Comparison of ENCODE assay signal across 11 cellular contexts in the genomic region with DNA sequence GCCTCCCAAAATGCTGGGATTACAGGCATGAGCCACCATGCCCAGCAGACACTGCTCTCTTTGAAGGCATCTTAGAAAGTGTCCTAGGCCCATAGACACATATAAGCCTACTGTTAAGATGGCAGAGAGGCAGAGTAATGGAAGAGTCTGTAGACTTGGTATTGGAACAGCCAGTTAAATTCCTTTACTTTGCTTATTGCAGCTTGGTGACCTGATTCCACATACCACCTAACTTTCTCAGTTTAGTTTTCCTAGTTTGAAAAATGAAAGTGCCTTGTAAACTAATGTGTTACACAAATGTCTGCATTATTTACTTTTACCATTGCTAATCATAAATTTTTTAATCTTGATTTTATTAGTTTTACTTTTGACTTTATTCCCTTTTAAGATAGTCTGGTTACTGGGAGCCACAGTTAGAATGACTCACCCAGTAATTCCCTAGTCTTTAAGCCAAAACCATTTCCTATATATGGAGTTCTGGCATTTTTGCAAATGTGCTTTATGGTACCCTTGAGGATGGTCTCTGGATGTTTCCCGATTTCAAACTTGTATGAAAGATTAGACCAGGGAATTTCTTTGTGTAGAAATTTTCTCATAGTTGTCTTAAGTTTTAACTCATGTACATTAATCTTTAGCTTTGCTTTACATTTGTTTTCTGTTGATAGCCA. TPM values are rescaled to one million over a fixed set of nuclear protein-coding genes. Genes with fewer than 3 reads are reported as not detected.
DNase-seq lines count a peak whose midpoint lies in the region; ATAC-seq, FAIRE-seq and TF ChIP-seq lines count a peak whose summit lies in the region.
"Had no signal": no experiment of that assay in that cellular context is flagged by ENCODE, and none has a peak within 500 bp of the region (broad histone marks: within the 10 kb centered on the region; RNA-seq: fewer than 3 reads in every experiment).

No MANE protein-coding gene starts in this region.

- peak overlapping the region; percentile 32 for H3K27ac Mint-ChIP-seq in chondrocyte (ENCODE audit: unreplicated experiment)

- peak; percentile 60 for DNase-seq in EL
- no peak for DNase-seq in OCI-LY7 (ENCODE audit: low spot score)
- no peak for DNase-seq in chondrocyte (ENCODE audit: low spot score)
- DNase-seq in small intestine, result no peak
- DNase-seq in NCI-H146 treated with DMSO at 0.1 percent for 48 hours (lab: John Stamatoyannopoulos, UW; ENCODE audit: unreplicated experiment), result no peak
- DNase-seq in NCI-H187 (lab: John Stamatoyannopoulos, UW), result no peak

- peak overlapping the region; percentile 97 for H3K27ac ChIP-seq in OCI-LY7 (ENCODE audit: low read depth, low read length, poor library complexity, severe bottlenecking)
- H3K27ac ChIP-seq in small intestine (ENCODE audit: low read depth in 1 of 2, low read length in 1 of 2), result peak overlapping the region in 1 of 2 donors; percentile 27
- H3K27ac ChIP-seq: thoracic aorta had no signal

- WGBS in small intestine, 3 donors, result 27 to 52% (median 43%) methylated on average over 1 of the region's 1 CpG

- peaks cover 44% of the 10 kb centered on the region for H3K36me3 ChIP-seq in OCI-LY7 (ENCODE audit: insufficient read depth, low read length)
- no peaks in the 10 kb centered on the region for H3K36me3 ChIP-seq in small intestine (ENCODE audit: control insufficient read depth in 2 of 2, insufficient read depth in 2 of 2, low read length in 2 of 2)
- H3K36me3 ChIP-seq: thoracic aorta had no signal

- CTCF ChIA-PET in OCI-LY7 (lab: Charles Lee; ENCODE audit: unreplicated experiment), result no interaction called here

- no peaks in the 10 kb centered on the region for H3K36me3 Mint-ChIP-seq in chondrocyte (ENCODE audit: low read depth)

- FAIRE-seq in small intestine (lab: Jason Lieb, UNC), result peak; percentile 53

- ATAC-seq in HG03460 (IDR thresholded peaks at IDR 0.05; ENCODE audit: unreplicated experiment), result no peak
- ATAC-seq in GM18498 (IDR thresholded peaks at IDR 0.05; ENCODE audit: unreplicated experiment), result no peak
- ATAC-seq: activated CD4-positive, CD25-positive, alpha-beta regulatory T cell treated with anti-CD3 and anti-CD28 coated beads, Interleukin-2, amount 50 U/mL, for 24 hours had no signal

- no TSS peak for BruUV-seq in OCI-LY7 (replicated peaks; lab: Mats Ljungman, UMichigan)

- no peak for TF ChIP-seq CTCF in OCI-LY7 (conservative IDR thresholded peaks at IDR 0.05; ENCODE audit: low read length)
- no peak for TF ChIP-seq CTCF in chondrocyte (IDR thresholded peaks at IDR 0.05)

- H2AFZ ChIP-seq in OCI-LY7 (ENCODE audit: low read length), result no peak overlapping the region

- peak overlapping the region; percentile 84 for H3K4me2 ChIP-seq in OCI-LY7 (ENCODE audit: low read length)

- no peaks in the 10 kb centered on the region for H3K9me2 ChIP-seq in OCI-LY7 (ENCODE audit: insufficient read depth, low read length)

- no peak overlapping the region for H3K4me3 Mint-ChIP-seq in chondrocyte (ENCODE audit: unreplicated experiment)

- H3K4me1 ChIP-seq in OCI-LY7 (ENCODE audit: insufficient read depth, low read length, poor library complexity, severe bottlenecking) (peaks cover 94% of the 10 kb centered on the region), small intestine (ENCODE audit: control insufficient read depth in 2 of 2, insufficient read depth in 1 of 2, low read depth in 1 of 2, low read length in 1 of 2) (peaks cover 9 to 15% of the 10 kb centered on the region in 2 donors)

- H3K4me3 ChIP-seq in OCI-LY7 (ENCODE audit: low read depth, low read length, poor library complexity, severe bottlenecking) (peak overlapping the region; percentile 66), small intestine (ENCODE audit: low read depth in 1 of 2, low read length in 2 of 2) (no peak overlapping the region)
- H3K4me3 ChIP-seq: coronary artery, thoracic aorta had no signal

- H4K20me1 ChIP-seq in OCI-LY7 (ENCODE audit: insufficient read depth, low read length), result no peaks in the 10 kb centered on the region

- POLR2A ChIA-PET in OCI-LY7 (lab: Charles Lee), result interaction anchor here (0.7 to 8.5 kb wide), 5 partner anchors 13 to 230 kb away, joined by 3 to 89 read pairs (median 3); partner anchors contain the start of gene ZFP69B

- H3K9me3 ChIP-seq in OCI-LY7 (ENCODE audit: low read length) (no peaks in the 10 kb centered on the region), small intestine (ENCODE audit: control insufficient read depth, low read depth) (no peaks in the 10 kb centered on the region)
- H3K9me3 ChIP-seq: thoracic aorta had no signal

- H3K27me3 Mint-ChIP-seq in chondrocyte (ENCODE audit: low read depth), result no peaks in the 10 kb centered on the region

- H3K4me1 Mint-ChIP-seq in chondrocyte (ENCODE audit: low read depth), result peaks cover 54% of the 10 kb centered on the region

- H3K79me2 ChIP-seq in OCI-LY7 (ENCODE audit: insufficient read depth, low read depth, low read length), result peaks cover 100% of the 10 kb centered on the region

- no peaks in the 10 kb centered on the region for H3K9me3 Mint-ChIP-seq in chondrocyte (ENCODE audit: low read depth)

- intact Hi-C loops in OCI-LY7 (cut with micrococcal nuclease; ENCODE audit: unreplicated experiment), result loop anchor here (10.0 kb wide), 1 partner anchor 315 kb away; the partner anchor contains the start of gene NFYC

- H3K27me3 ChIP-seq in small intestine (ENCODE audit: control insufficient read depth in 2 of 2, insufficient read depth in 2 of 2, low read length in 2 of 2), result no peaks in the 10 kb centered on the region

RNA-seq across cellular contexts. Expression of gene SMAP2, which starts 6.4 kb away (rescaled TPM):
- 50.3 and 60.5 TPM in 2 replicates for total RNA-seq in OCI-LY7 (2014; rRNA removed; shearing (Covaris generic))
- total RNA-seq in OCI-LY7 (2022) (105 and 118 TPM in 2 replicates), chondrocyte (14.0 to 16.8 TPM (median 15.5 TPM) in 3 replicates)
- polyA plus RNA-seq in small intestine, result 10 to 100 TPM; 13.0 to 27.8 (median 27.3) TPM
